ENCODE assay signal across 22 cellular contexts in the genomic region with DNA sequence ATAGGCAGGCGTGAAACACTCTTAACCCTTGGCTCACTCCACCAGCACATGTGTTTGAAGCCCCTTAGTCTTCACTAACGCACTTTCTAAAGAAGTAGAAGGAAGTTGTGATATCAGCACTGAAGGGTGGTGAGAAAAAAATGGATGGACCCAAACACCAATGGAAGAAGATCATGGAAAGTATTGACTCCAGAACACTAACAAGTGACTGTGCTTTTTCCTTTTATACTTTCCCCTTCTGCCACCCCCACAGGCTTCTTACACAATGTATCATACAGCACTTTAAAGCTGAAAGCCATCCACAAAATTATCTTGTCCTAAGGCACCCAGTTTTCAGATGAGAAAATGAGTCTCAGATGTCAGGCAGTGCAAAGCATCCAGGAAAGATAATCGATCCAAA.
DNase-seq lines count a peak whose midpoint lies in the region; ATAC-seq, FAIRE-seq and TF ChIP-seq lines count a peak whose summit lies in the region.
"Had no signal": no experiment of that assay in that cellular context is flagged by ENCODE, and none has a peak within 500 bp of the region (broad histone marks: within the 10 kb centered on the region; RNA-seq: fewer than 3 reads in every experiment).

No MANE protein-coding gene starts in this region.

- no peaks in the 10 kb centered on the region for H3K27me3 ChIP-seq in BLaER1 treated with 17β-estradiol and CSF1 and Interleukin-3, amounts not matched to agents 10 nM and 100 nM
- H3K27me3 ChIP-seq in astrocyte (ENCODE audit: insufficient read depth, low read length) (no peaks in the 10 kb centered on the region), skeletal muscle tissue (ENCODE audit: control insufficient read depth in 3 of 3, insufficient read depth in 3 of 3, low read length in 3 of 3) (no peaks in the 10 kb centered on the region)
- H3K27me3 ChIP-seq: heart left ventricle had no signal

- no peaks in the 10 kb centered on the region for H3K9me3 Mint-ChIP-seq in astrocyte (ENCODE audit: unreplicated experiment)
- H3K9me3 Mint-ChIP-seq: brain; GM23338; T-helper 1 cell treated with Interleukin-12 subunit alpha and Interleukin-12 subunit beta and Interleukin-4 antibody, amounts not matched to agents 30 μg/mL and 1 μg/mL, for 36 hours had no signal

- TF ChIP-seq CTCF in astrocyte (IDR thresholded peaks at IDR 0.05; ENCODE audit: insufficient read depth, low read depth, low read length) (no peak), kidney (IDR thresholded peaks at IDR 0.05; ENCODE audit: borderline replicate concordance, extremely low read depth, insufficient read depth) (no peak)

- H3K36me3 ChIP-seq in BLaER1 treated with 17β-estradiol and CSF1 and Interleukin-3, amounts not matched to agents 10 nM and 100 nM = no peaks in the 10 kb centered on the region
- no peaks in the 10 kb centered on the region for H3K36me3 ChIP-seq in astrocyte (ENCODE audit: insufficient read depth, low read length)
- H3K36me3 ChIP-seq in kidney (ENCODE audit: control insufficient read depth in 1 of 2, insufficient read depth in 2 of 2, low read length in 2 of 2) = no peaks in the 10 kb centered on the region
- H3K36me3 ChIP-seq in skeletal muscle tissue (ENCODE audit: control insufficient read depth in 3 of 3, insufficient read depth in 3 of 3, low read length in 3 of 3) = no peaks in the 10 kb centered on the region
- H3K36me3 ChIP-seq: heart left ventricle had no signal

- peak overlapping the region; percentile 47 for H3K4me3 Mint-ChIP-seq in astrocyte (ENCODE audit: unreplicated experiment)
- H3K4me3 Mint-ChIP-seq: activated CD8-positive, alpha-beta memory T cell treated with anti-CD3 and anti-CD28 coated beads, Interleukin-2, amount 10 ng/mL, durations not matched to agents 7 days and 5 days; activated naive CD8-positive, alpha-beta T cell; brain; GM23338; T-helper 1 cell treated with Interleukin-12 subunit alpha and Interleukin-12 subunit beta and Interleukin-4 antibody, amounts not matched to agents 30 μg/mL and 1 μg/mL, for 36 hours had no signal

- peak overlapping the region; percentile 82 for H3K27ac Mint-ChIP-seq in astrocyte (ENCODE audit: unreplicated experiment)
- H3K27ac Mint-ChIP-seq: activated CD8-positive, alpha-beta memory T cell treated with anti-CD3 and anti-CD28 coated beads, Interleukin-2, amount 10 ng/mL, durations not matched to agents 7 days and 5 days; activated naive CD8-positive, alpha-beta T cell; GM23338; T-helper 1 cell treated with Interleukin-12 subunit alpha and Interleukin-12 subunit beta and Interleukin-4 antibody, amounts not matched to agents 30 μg/mL and 1 μg/mL, for 36 hours had no signal

- ATAC-seq in GM21447 (IDR thresholded peaks at IDR 0.05; ENCODE audit: unreplicated experiment) (no peak), HG03571 (IDR thresholded peaks at IDR 0.05; ENCODE audit: unreplicated experiment) (no peak)
- ATAC-seq: activated CD8-positive, alpha-beta memory T cell treated with anti-CD3 and anti-CD28 coated beads, Interleukin-2, amount 10 ng/mL, durations not matched to agents 7 days and 5 days; GM23338 had no signal

- peak overlapping the region in 6 of 11 experiments; percentile 20 to 42 (median 29); a peak in 8 of 22 replicates for H3K4me2 ChIP-seq in BLaER1 treated with 17β-estradiol and CSF1 and Interleukin-3, amounts not matched to agents 10 nM and 100 nM
- H3K4me2 ChIP-seq in astrocyte (ENCODE audit: low read length) = no peak overlapping the region
- H3K4me2 ChIP-seq: GM23338 had no signal

- peaks cover 0 to 43% (median 6%) of the 10 kb centered on the region in 10 experiments; a peak in 12 of 20 replicates for H3K4me1 ChIP-seq in BLaER1 treated with 17β-estradiol and CSF1 and Interleukin-3, amounts not matched to agents 10 nM and 100 nM
- peaks cover 52% of the 10 kb centered on the region for H3K4me1 ChIP-seq in astrocyte (ENCODE audit: insufficient read depth, low read length)
- peaks cover 9 to 62% of the 10 kb centered on the region in 2 donors for H3K4me1 ChIP-seq in kidney (ENCODE audit: control insufficient read depth in 1 of 2, insufficient read depth in 1 of 2, low read depth in 1 of 2, low read length in 2 of 2)
- peaks cover 9 to 25% (median 13%) of the 10 kb centered on the region in 3 donors for H3K4me1 ChIP-seq in skeletal muscle tissue (ENCODE audit: control insufficient read depth in 3 of 3, insufficient read depth in 3 of 3, low read length in 3 of 3)

- no peaks in the 10 kb centered on the region for H3K79me2 ChIP-seq in astrocyte (ENCODE audit: insufficient read depth, low read length)

- no peak overlapping the region; a peak in 1 of 22 replicates for H3K27ac ChIP-seq in BLaER1 treated with 17β-estradiol and CSF1 and Interleukin-3, amounts not matched to agents 10 nM and 100 nM
- H3K27ac ChIP-seq in astrocyte (ENCODE audit: low read depth, low read length) = no peak overlapping the region
- peak overlapping the region; percentile 40 to 55 for H3K27ac ChIP-seq in kidney (ENCODE audit: low read depth in 2 of 2, low read length in 2 of 2)
- peak overlapping the region; percentile 78 for H3K27ac ChIP-seq in skeletal muscle tissue (ENCODE audit: low read depth, low read length)

- no peak overlapping the region for H2AFZ ChIP-seq in astrocyte (ENCODE audit: low read depth, low read length)
- H2AFZ ChIP-seq: GM23338 had no signal

- H3K4me1 Mint-ChIP-seq in astrocyte (ENCODE audit: low read depth, unreplicated experiment) = peaks cover 71% of the 10 kb centered on the region

- H3K4me3 ChIP-seq in BLaER1 treated with 17β-estradiol and CSF1 and Interleukin-3, amounts not matched to agents 10 nM and 100 nM = no peak overlapping the region
- no peak overlapping the region for H3K4me3 ChIP-seq in astrocyte (ENCODE audit: insufficient read depth, low read depth, low read length)
- H3K4me3 ChIP-seq in kidney (ENCODE audit: low read length in 2 of 2) = no peak overlapping the region
- H3K4me3 ChIP-seq in skeletal muscle tissue (ENCODE audit: low read length in 3 of 3) = no peak overlapping the region
- H3K4me3 ChIP-seq: GM23338, heart left ventricle had no signal

- FAIRE-seq in astrocyte (lab: Jason Lieb, UNC) (no peak), kidney (lab: Jason Lieb, UNC) (no peak)
- FAIRE-seq: colon had no signal

- H3K36me3 Mint-ChIP-seq in astrocyte (ENCODE audit: low read depth, unreplicated experiment) = no peaks in the 10 kb centered on the region
- H3K36me3 Mint-ChIP-seq: activated naive CD8-positive, alpha-beta T cell; brain had no signal

- no peak for DNase-seq in astrocyte (ENCODE audit: low read depth)
- DNase-seq in kidney = no peak
- no peak for DNase-seq in DMS153 treated with DMSO at 0.1 percent for 48 hours (lab: John Stamatoyannopoulos, UW; ENCODE audit: unreplicated experiment)
- DNase-seq in HPDE6-E6E7 (ENCODE audit: extremely low spot score) = no peak
- DNase-seq: activated CD4-positive, alpha-beta T cell treated with anti-CD3 and anti-CD28 coated beads for 48 hours; activated CD8-positive, alpha-beta memory T cell treated with anti-CD3 and anti-CD28 coated beads, Interleukin-2, amount 10 ng/mL, durations not matched to agents 7 days and 5 days; heart left ventricle; midbrain; NCI-H1417; NCI-H2107; NCI-H510A; stimulated activated CD4-positive, alpha-beta T cell treated with anti-CD3 and anti-CD28 coated beads, Interleukin-4, amount 100 ng/mL, for 1 hour; stimulated activated naive CD4-positive, alpha-beta T cell treated with Interleukin-2 at 50 U/mL for 16 hours had no signal

- H4K20me1 ChIP-seq in BLaER1 treated with 17β-estradiol and CSF1 and Interleukin-3, amounts not matched to agents 10 nM and 100 nM = no peaks in the 10 kb centered on the region
- H4K20me1 ChIP-seq in astrocyte (ENCODE audit: insufficient read depth, low read length) = no peaks in the 10 kb centered on the region

- no peak overlapping the region for H3K9ac ChIP-seq in BLaER1 treated with 17β-estradiol and CSF1 and Interleukin-3, amounts not matched to agents 10 nM and 100 nM
- H3K9ac ChIP-seq in astrocyte (ENCODE audit: low read length) = no peak overlapping the region
- no peak overlapping the region for H3K9ac ChIP-seq in kidney (ENCODE audit: low read length in 2 of 2)
- H3K9ac ChIP-seq in skeletal muscle tissue (ENCODE audit: low read depth in 1 of 3, low read length in 3 of 3) = no peak overlapping the region

- intact Hi-C loops in kidney (cut with DNase I) = no loop called here

- no peaks in the 10 kb centered on the region for H3K9me3 ChIP-seq in BLaER1 treated with 17β-estradiol and CSF1 and Interleukin-3, amounts not matched to agents 10 nM and 100 nM (replicated peaks in 1 of 11)
- H3K9me3 ChIP-seq in astrocyte (ENCODE audit: insufficient read depth, low read depth, low read length) = no peaks in the 10 kb centered on the region
- no peaks in the 10 kb centered on the region for H3K9me3 ChIP-seq in kidney (ENCODE audit: control insufficient read depth in 1 of 2, low read length in 2 of 2)
- no peaks in the 10 kb centered on the region for H3K9me3 ChIP-seq in skeletal muscle tissue (ENCODE audit: control insufficient read depth in 3 of 3, low read length in 3 of 3)
- H3K9me3 ChIP-seq: heart left ventricle had no signal

- H3K27me3 Mint-ChIP-seq in astrocyte (ENCODE audit: low read depth, unreplicated experiment) = no peaks in the 10 kb centered on the region
- H3K27me3 Mint-ChIP-seq: activated CD8-positive, alpha-beta memory T cell treated with anti-CD3 and anti-CD28 coated beads, Interleukin-2, amount 10 ng/mL, durations not matched to agents 7 days and 5 days; activated naive CD8-positive, alpha-beta T cell; brain had no signal

Comparison
In these comparisons a context has a peak if more than half of its experiments do, and no peak if none do; other contexts are left out.
1. H3K27ac ChIP-seq: peak in kidney (2 of 2) and skeletal muscle tissue (single experiment); none in BLaER1 treated with 17β-estradiol and CSF1 and Interleukin-3, amounts not matched to agents 10 nM and 100 nM (0 of 11) and astrocyte (single experiment).